Comparison of ENCODE assay signal across 17 cellular contexts in the genomic region with DNA sequence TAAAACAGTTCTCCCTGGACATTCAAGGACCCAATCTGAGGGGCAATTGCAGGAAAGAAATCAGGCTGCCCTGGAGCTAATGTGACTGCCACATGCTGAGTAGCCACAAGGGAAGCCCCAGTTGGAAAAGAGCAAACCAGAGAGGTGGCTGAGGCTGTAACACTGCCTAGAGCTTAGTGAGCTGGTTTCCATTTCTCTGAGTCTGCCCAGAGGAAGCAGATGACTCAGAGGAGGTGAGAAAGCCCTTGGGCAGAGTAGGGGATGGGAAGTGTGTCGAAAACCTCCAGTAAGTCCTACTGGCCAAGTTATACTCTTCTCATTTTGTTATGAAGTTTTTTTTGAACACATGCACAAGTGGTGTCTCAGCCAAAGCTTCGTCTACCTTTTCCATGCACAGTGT.
DNase-seq lines count a peak whose midpoint lies in the region; ATAC-seq and TF ChIP-seq lines count a peak whose summit lies in the region.
"Had no signal": no experiment of that assay in that cellular context is flagged by ENCODE, and none has a peak within 500 bp of the region (broad histone marks: within the 10 kb centered on the region; RNA-seq: fewer than 3 reads in every experiment).

No MANE protein-coding gene starts in this region.

- H3K56ac ChIP-seq in mesendoderm (ENCODE audit: low read length), result no peak overlapping the region

- H3K4me3 ChIP-seq in PC-3 (ENCODE audit: low read length) (no peak overlapping the region), epithelial cell of esophagus (ENCODE audit: low read length) (no peak overlapping the region), mesendoderm (ENCODE audit: low read length) (no peak overlapping the region), ascending aorta (no peak overlapping the region)
- H3K4me3 ChIP-seq: heart right ventricle, neural progenitor cell, prostate gland, upper lobe of right lung had no signal

- TF ChIP-seq CTCF in PC-3 (conservative IDR thresholded peaks at IDR 0.05; ENCODE audit: low read depth, low read length) (no peak), epithelial cell of esophagus (IDR thresholded peaks at IDR 0.05; ENCODE audit: insufficient read depth, low read depth, low read length, missing control alignments) (no peak), ascending aorta (IDR thresholded peaks at IDR 0.05) (no peak)

- no peak overlapping the region for H2AK5ac ChIP-seq in mesendoderm (ENCODE audit: low read length)

- H3K79me2 ChIP-seq in PC-3 (ENCODE audit: low read length) (no peaks in the 10 kb centered on the region), mesendoderm (ENCODE audit: control insufficient read depth, insufficient read depth, low read length) (no peaks in the 10 kb centered on the region)

- H3K36me3 ChIP-seq in PC-3 (ENCODE audit: low read depth, low read length) (no peaks in the 10 kb centered on the region), mesendoderm (ENCODE audit: control insufficient read depth, insufficient read depth, low read length) (no peaks in the 10 kb centered on the region), ascending aorta (no peaks in the 10 kb centered on the region)
- H3K36me3 ChIP-seq: heart right ventricle, neural progenitor cell, prostate gland, upper lobe of right lung had no signal

- H3K18ac ChIP-seq in mesendoderm (ENCODE audit: low read length), result no peak overlapping the region

- H3K9me2 ChIP-seq in PC-3 (replicated peaks; ENCODE audit: low read length), result no peaks in the 10 kb centered on the region

- CTCF ChIA-PET in PC-3 (lab: Charles Lee), result no interaction called here

- H4K8ac ChIP-seq in mesendoderm (ENCODE audit: low read depth, low read length), result no peak overlapping the region

- H3F3A ChIP-seq in PC-3 (ENCODE audit: low read length, unreplicated experiment), result no peaks in the 10 kb centered on the region

- H3K27ac ChIP-seq in PC-3 (ENCODE audit: low read length), result no peak overlapping the region
- H3K27ac ChIP-seq in mesendoderm (ENCODE audit: low read depth, low read length), result no peak overlapping the region
- H3K27ac ChIP-seq in ascending aorta, result no peak overlapping the region
- H3K27ac ChIP-seq: heart right ventricle, neural progenitor cell, prostate gland, upper lobe of right lung had no signal

- H4K5ac ChIP-seq in mesendoderm (ENCODE audit: low read length), result no peak overlapping the region

- H3K4ac ChIP-seq in mesendoderm (ENCODE audit: low read depth, low read length), result no peak overlapping the region

- no peak overlapping the region for H3K9ac ChIP-seq in PC-3 (ENCODE audit: low read length)
- no peak overlapping the region for H3K9ac ChIP-seq in mesendoderm (ENCODE audit: low read length)
- H3K9ac ChIP-seq: neural progenitor cell had no signal

- BruUV-seq in PC-3 (replicated peaks; lab: Mats Ljungman, UMichigan), result no TSS peak

- intact Hi-C loops in PC-3 (cut with micrococcal nuclease), result no loop called here
- intact Hi-C loops in ascending aorta (cut with DNase I), result no loop called here

- no peak overlapping the region for H2AFZ ChIP-seq in PC-3 (ENCODE audit: low read length)
- H2AFZ ChIP-seq: neural progenitor cell had no signal

- H3K4me1 ChIP-seq in PC-3 (ENCODE audit: insufficient read depth, low read length), result no peaks in the 10 kb centered on the region
- H3K4me1 ChIP-seq in mesendoderm (ENCODE audit: control insufficient read depth, low read depth, low read length), result peaks cover 3% of the 10 kb centered on the region
- no peaks in the 10 kb centered on the region for H3K4me1 ChIP-seq in ascending aorta
- H3K4me1 ChIP-seq: heart right ventricle, prostate gland, upper lobe of right lung had no signal

- H3K9me3 ChIP-seq in PC-3 (ENCODE audit: low read length), result no peaks in the 10 kb centered on the region
- no peaks in the 10 kb centered on the region for H3K9me3 ChIP-seq in ascending aorta
- H3K9me3 ChIP-seq: heart right ventricle, prostate gland, upper lobe of right lung had no signal

- H2BK15ac ChIP-seq in mesendoderm (replicated peaks; ENCODE audit: low read depth), result no peak overlapping the region

- no peak for ATAC-seq in PC-3
- ATAC-seq: activated CD8-positive, alpha-beta memory T cell treated with anti-CD3 and anti-CD28 coated beads, Interleukin-2, amount 10 ng/mL, durations not matched to agents 7 days and 5 days; heart right ventricle; T-helper 17 cell; upper lobe of right lung had no signal

- no peaks in the 10 kb centered on the region for H4K20me1 ChIP-seq in PC-3 (ENCODE audit: low read length)

- no peaks in the 10 kb centered on the region for H3K27me3 ChIP-seq in PC-3 (ENCODE audit: low read length)
- H3K27me3 ChIP-seq in mesendoderm (ENCODE audit: insufficient read depth, low read length, poor library complexity), result no peaks in the 10 kb centered on the region
- no peaks in the 10 kb centered on the region for H3K27me3 ChIP-seq in ascending aorta
- H3K27me3 ChIP-seq: neural progenitor cell, upper lobe of right lung had no signal

- H3K79me1 ChIP-seq in mesendoderm (ENCODE audit: low read length), result no peaks in the 10 kb centered on the region

- no peak overlapping the region for H2BK5ac ChIP-seq in mesendoderm (ENCODE audit: low read length)

- POLR2A ChIA-PET in PC-3 (lab: Charles Lee; ENCODE audit: unreplicated experiment), result no interaction called here

- H3K23ac ChIP-seq in mesendoderm (ENCODE audit: low read length), result no peak overlapping the region

- DNase-seq in H4 (ENCODE audit: low spot score), result peak; percentile 68
- DNase-seq in PC-3, result peak; percentile 27
- peak; percentile 3 for DNase-seq in epithelial cell of esophagus (ENCODE audit: low read depth)
- peak; percentile 84 for DNase-seq in mesendoderm
- no peak for DNase-seq in HT-29 (ENCODE audit: low spot score)
- DNase-seq in ascending aorta (ENCODE audit: low spot score in 2 of 2), result no peak
- no peak for DNase-seq in activated gamma-delta T cell (lab: John Stamatoyannopoulos, UW)
- DNase-seq: activated CD4-positive, alpha-beta T cell treated with anti-CD3 and anti-CD28 coated beads for 48 hours; activated CD8-positive, alpha-beta memory T cell treated with anti-CD3 and anti-CD28 coated beads, Interleukin-2, amount 10 ng/mL, durations not matched to agents 7 days and 5 days; cortex of kidney; GOT3; heart right ventricle; NCI-H187; T-helper 17 cell; upper lobe of right lung had no signal

- no peak overlapping the region for H2BK120ac ChIP-seq in mesendoderm (ENCODE audit: low read depth, low read length)

- no CpG with 5 or more reads among the region's 2 CpGs for WGBS in mesendoderm (ENCODE audit: extremely low coverage, insufficient coverage, low lambda C conversion rate)

- H3K4me2 ChIP-seq in PC-3 (ENCODE audit: low read length) (no peak overlapping the region), mesendoderm (ENCODE audit: low read length) (no peak overlapping the region)
- H3K4me2 ChIP-seq: neural progenitor cell had no signal

Comparison
In these comparisons a context has a peak if more than half of its experiments do, and no peak if none do; other contexts are left out.
1. DNase-seq: peak in H4 (single experiment), PC-3 (single experiment), epithelial cell of esophagus (single experiment) and mesendoderm (single experiment); none in HT-29 (single experiment), ascending aorta (0 of 2) and activated gamma-delta T cell (single experiment).